In the genomic region with DNA sequence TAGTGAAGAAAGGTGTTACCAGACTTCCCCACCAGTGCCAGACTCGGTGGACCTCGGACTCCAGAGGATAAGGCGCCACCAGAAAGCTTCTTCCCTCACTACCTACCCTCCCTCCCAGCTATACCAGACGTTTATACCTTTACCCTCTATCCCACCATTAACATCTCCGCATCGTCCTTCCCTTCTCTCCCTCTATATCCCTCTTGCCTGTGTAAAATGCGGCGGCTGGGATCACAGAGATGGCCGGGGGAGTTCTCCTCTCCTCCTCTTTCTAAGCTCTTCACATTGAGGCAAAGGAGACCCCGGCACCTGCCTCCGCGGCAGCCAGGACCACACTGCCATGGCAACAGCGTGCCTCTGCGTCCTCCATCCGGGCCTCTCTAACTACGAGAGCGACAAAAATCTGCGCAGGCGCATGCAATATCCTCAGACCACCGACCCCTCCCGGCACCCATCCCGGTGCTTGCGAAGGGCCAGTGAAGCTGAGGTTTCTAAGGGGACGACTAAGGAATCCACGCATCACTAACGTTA, we compare ENCODE assay signal across 8 cellular contexts. TPM values are rescaled to one million over a fixed set of nuclear protein-coding genes. Genes with fewer than 3 reads are reported as not detected.
A peak's percentile ranks its signal among the peaks of the same experiment; 100 is the strongest.
DNase-seq lines count a peak whose midpoint lies in the region; ATAC-seq and TF ChIP-seq lines count a peak whose summit lies in the region.

A gene (minus strand): TSS at position 394 of the 531 bp plus-strand sequence. CDS start 2,547 bp downstream, outside the sequence.

- CTCF ChIA-PET in AG04449 (lab: Yijun Ruan, JAX) = no interaction called here

- no peaks in the 10 kb centered on the region for H3K27me3 ChIP-seq in kidney epithelial cell (ENCODE audit: control insufficient read depth, insufficient read depth, low read length)

- POLR2A ChIA-PET in AG04449 (lab: Yijun Ruan, JAX) = no interaction called here

- H3K4me3 ChIP-seq in AG04449 (ENCODE audit: low read depth, low read length) (peak within 1 kb of the TSS; percentile 53), kidney epithelial cell (ENCODE audit: low read depth, low read length) (peak within 1 kb of the TSS; percentile 59)

- TF ChIP-seq CTCF in AG04449 (IDR thresholded peaks at IDR 0.05; ENCODE audit: insufficient read depth, low read length, missing control alignments) = no peak
- no peak for TF ChIP-seq CTCF in kidney epithelial cell (IDR thresholded peaks at IDR 0.05; ENCODE audit: insufficient read depth, low read length, poor library complexity, severe bottlenecking)

- no peaks in the 10 kb centered on the region for H3K36me3 ChIP-seq in kidney epithelial cell (ENCODE audit: control insufficient read depth, insufficient read depth, low read length)

- peak; percentile 60 for ATAC-seq in GM19438 (IDR thresholded peaks at IDR 0.05; ENCODE audit: low read depth, unreplicated experiment)

- DNase-seq in AG04449 (ENCODE audit: low read depth, low spot score) (no peak), NCI-H1092 (lab: John Stamatoyannopoulos, UW) (peak; percentile 97), cerebellar cortex (ENCODE audit: low spot score) (peak; percentile 89), kidney epithelial cell (ENCODE audit: low read depth) (peak; percentile 45), NCI-H146 treated with DMSO at 0.1 percent for 48 hours (lab: John Stamatoyannopoulos, UW; ENCODE audit: unreplicated experiment) (no peak)
- DNase-seq in activated CD4-positive, CD25-positive, alpha-beta regulatory T cell (lab: John Stamatoyannopoulos, UW) = peak in 3 of 4 experiments; percentile 4 to 20 (median 14)
- DNase-seq in stimulated activated CD4-positive, alpha-beta T cell treated with anti-CD3 and anti-CD28 coated beads, Interleukin-15, amount 100 ng/mL, for 48 hours (ENCODE audit: low read depth in 2 of 2) = peak; percentile 24 to 59

RNA-seq across cellular contexts. Expression of the gene that starts here (rescaled TPM):
- total RNA-seq in kidney epithelial cell = 3.4 and 4.8 TPM in 2 replicates

Comparison
In these comparisons a context has a peak if more than half of its experiments do, and no peak if none do; other contexts are left out.
1. DNase-seq: peak in NCI-H1092 (single experiment), activated CD4-positive, CD25-positive, alpha-beta regulatory T cell (3 of 4), cerebellar cortex (single experiment), kidney epithelial cell (single experiment) and stimulated activated CD4-positive, alpha-beta T cell treated with anti-CD3 and anti-CD28 coated beads, Interleukin-15, amount 100 ng/mL, for 48 hours (2 of 2); none in AG04449 (single experiment) and NCI-H146 treated with DMSO at 0.1 percent for 48 hours (single experiment).